ENCODE assay signal across 18 cellular contexts in genomic region chr16:86496262-86496928, GRCh38. TPM values are rescaled to one million over a fixed set of nuclear protein-coding genes. Genes with fewer than 3 reads are reported as not detected.
DNase-seq lines count a peak whose midpoint lies in the region; ATAC-seq and TF ChIP-seq lines count a peak whose summit lies in the region.
"Had no signal": no experiment of that assay in that cellular context is flagged by ENCODE, and none has a peak within 500 bp of the region (broad histone marks: within the 10 kb centered on the region; RNA-seq: fewer than 3 reads in every experiment).

No MANE protein-coding gene starts in this region.

- no peaks in the 10 kb centered on the region for H3K9me3 ChIP-seq in SJCRH30 (replicated peaks)
- H3K9me3 ChIP-seq in iPS-15b (ENCODE audit: control insufficient read depth, insufficient read depth, low read length): no peaks in the 10 kb centered on the region
- H3K9me3 ChIP-seq in osteoblast (ENCODE audit: low read depth, low read length): no peaks in the 10 kb centered on the region
- no peaks in the 10 kb centered on the region for H3K9me3 ChIP-seq in adrenal gland (replicated peaks in 1 of 3)
- H3K9me3 ChIP-seq in HAP-1: no peaks in the 10 kb centered on the region
- H3K9me3 ChIP-seq: Caco-2, heart left ventricle had no signal

- peak overlapping the region; percentile 50 for H3K4me3 ChIP-seq in SJCRH30
- H3K4me3 ChIP-seq in iPS-15b (ENCODE audit: low read depth, low read length): peak overlapping the region; percentile 11
- no peak overlapping the region for H3K4me3 ChIP-seq in osteoblast (ENCODE audit: insufficient read depth, low read length)
- H3K4me3 ChIP-seq in adrenal gland: no peak overlapping the region
- no peak overlapping the region for H3K4me3 ChIP-seq in HAP-1
- H3K4me3 ChIP-seq: heart left ventricle had no signal

- intact Hi-C loops in adrenal gland (cut with DNase I): no loop called here

- no peak overlapping the region for H3K9ac ChIP-seq in iPS-15b (ENCODE audit: low read depth, low read length)

- peak; percentile 40 for DNase-seq in GM13977 (ENCODE audit: low spot score)
- no peak for DNase-seq in SJCRH30
- DNase-seq in osteoblast (ENCODE audit: insufficient read length, low spot score, missing footprints): peak; percentile 86
- DNase-seq in activated effector memory CD4-positive, alpha-beta T cell treated with Interleukin-2 at 50 U/mL for 16 hours: no peak
- DNase-seq in adrenal gland: no peak
- no peak for DNase-seq in HAP-1 (ENCODE audit: low spot score in 2 of 2)
- DNase-seq: activated naive CD4-positive, alpha-beta T cell treated with Interleukin-2 at 50 U/mL for 16 hours; AML-193; Caco-2; heart left ventricle; NCI-H1092 treated with DMSO at 0.1 percent for 48 hours; NCI-H2171 treated with DMSO at 0.1 percent for 48 hours had no signal

- TF ChIP-seq CTCF in GM13977 (IDR thresholded peaks at IDR 0.05; ENCODE audit: extremely low read depth, insufficient read depth, missing control alignments) (no peak), osteoblast (IDR thresholded peaks at IDR 0.05; ENCODE audit: extremely low read depth, low read depth, low read length) (no peak), adrenal gland (IDR thresholded peaks at IDR 0.05) (no peak)

- no peak overlapping the region for H2AFZ ChIP-seq in osteoblast (ENCODE audit: low read length)

- H4K20me1 ChIP-seq in osteoblast (ENCODE audit: insufficient read depth, low read length): peaks cover 4% of the 10 kb centered on the region

- no peaks in the 10 kb centered on the region for H3K36me3 ChIP-seq in SJCRH30
- no peaks in the 10 kb centered on the region for H3K36me3 ChIP-seq in iPS-15b (ENCODE audit: control insufficient read depth, insufficient read depth, low read length)
- no peaks in the 10 kb centered on the region for H3K36me3 ChIP-seq in osteoblast (ENCODE audit: insufficient read depth, low read length)
- H3K36me3 ChIP-seq in adrenal gland (replicated peaks in 1 of 2): no peaks in the 10 kb centered on the region
- H3K36me3 ChIP-seq in HAP-1 (replicated peaks): no peaks in the 10 kb centered on the region
- H3K36me3 ChIP-seq: heart left ventricle had no signal

- peaks cover 35% of the 10 kb centered on the region for H3K4me1 ChIP-seq in SJCRH30
- no peaks in the 10 kb centered on the region for H3K4me1 ChIP-seq in iPS-15b (ENCODE audit: control insufficient read depth, insufficient read depth, low read length)
- no peaks in the 10 kb centered on the region for H3K4me1 ChIP-seq in osteoblast (ENCODE audit: insufficient read depth, low read length)
- no peaks in the 10 kb centered on the region for H3K4me1 ChIP-seq in adrenal gland (replicated peaks in 1 of 2)
- H3K4me1 ChIP-seq in HAP-1: no peaks in the 10 kb centered on the region
- H3K4me1 ChIP-seq: Caco-2 had no signal

- 6 to 10% (median 8%) methylated on average over 22 to 34 of the region's 34 CpGs for WGBS in adrenal gland, 4 donors

- H3K4me2 ChIP-seq in osteoblast (ENCODE audit: insufficient read depth, low read length): no peak overlapping the region

- H3K27ac ChIP-seq in SJCRH30 (peak overlapping the region; percentile 54; the same call in 1 of the 2 replicates), osteoblast (ENCODE audit: low read depth, low read length) (no peak overlapping the region), adrenal gland (no peak overlapping the region)
- H3K27ac ChIP-seq: coronary artery, epithelial cell of prostate, HL-60 had no signal

- no peak for ATAC-seq in HG03039 (IDR thresholded peaks at IDR 0.05; ENCODE audit: unreplicated experiment)
- ATAC-seq: heart left ventricle had no signal

- in situ Hi-C loops in GM13977 (cut with MboI; ENCODE audit: low pct_unique_long_range_greater_than_20kb, low sequenced_read_pairs, unreplicated experiment) (no loop called here), HAP-1 (cut with MboI; ENCODE audit: low sequenced_read_pairs) (no loop called here)

- no peaks in the 10 kb centered on the region for H3K27me3 ChIP-seq in SJCRH30
- peaks cover 93% of the 10 kb centered on the region for H3K27me3 ChIP-seq in iPS-15b (ENCODE audit: control insufficient read depth, insufficient read depth, low read length)
- peaks cover 94% of the 10 kb centered on the region for H3K27me3 ChIP-seq in osteoblast (ENCODE audit: insufficient read depth, low read length)
- peaks cover 86% of the 10 kb centered on the region for H3K27me3 ChIP-seq in adrenal gland
- H3K27me3 ChIP-seq in HAP-1 (ENCODE audit: low read depth): peaks cover 93% of the 10 kb centered on the region

- no peaks in the 10 kb centered on the region for H3K79me2 ChIP-seq in osteoblast (ENCODE audit: insufficient read depth, low read length)

- no peak for TF ChIP-seq POLR2A in adrenal gland (IDR thresholded peaks at IDR 0.05)

RNA-seq across cellular contexts. Expression of gene FOXF1, which starts 13.9 kb away (rescaled TPM):
- total RNA-seq in SJCRH30 (2014; rRNA removed; shearing (Covaris generic)): 24.6 and 24.9 TPM in 2 replicates
- not detected in 2 replicates for total RNA-seq in osteoblast
- total RNA-seq in adrenal gland: under 1 TPM in 6 of 8 donors, not detected in 2; 0.07 to 0.57 (median 0.26) TPM
- under 1 TPM; 0.07 to 0.64 (median 0.51) TPM for polyA plus RNA-seq in adrenal gland
- polyA plus RNA-seq: keratinocyte had no signal

RNA-seq across cellular contexts. Expression of gene MTHFSD, which starts 58.6 kb away (rescaled TPM):
- total RNA-seq in SJCRH30 (2014; rRNA removed; shearing (Covaris generic)): 5.9 and 7.2 TPM in 2 replicates
- total RNA-seq in osteoblast: 18.5 and 20.3 TPM in 2 replicates
- total RNA-seq in adrenal gland: 10 to 100 TPM in 7 of 8 donors, 1 to 10 TPM in 1; 7.6 to 22.2 (median 18.5) TPM
- 10 to 100 TPM; 12.5 to 20.8 (median 18.2) TPM for polyA plus RNA-seq in adrenal gland

Comparison
In these comparisons a context has a peak if more than half of its experiments do, and no peak if none do; other contexts are left out.
1. DNase-seq: peak in GM13977 (single experiment) and osteoblast (single experiment); none in SJCRH30 (0 of 2), activated effector memory CD4-positive, alpha-beta T cell treated with Interleukin-2 at 50 U/mL for 16 hours (single experiment), adrenal gland (0 of 7) and HAP-1 (0 of 2).
2. H3K4me3 ChIP-seq: peak in SJCRH30 (single experiment) and iPS-15b (single experiment); none in osteoblast (single experiment), adrenal gland (0 of 4) and HAP-1 (single experiment).
3. RNA of gene FOXF1, which starts 13.9 kb away (total RNA-seq): 24.6 to 24.9 TPM in SJCRH30; 0.07 to 0.57 TPM in adrenal gland and not detected in osteoblast; every median in the first group is over 10 times any median in the second.